In the genomic region with DNA sequence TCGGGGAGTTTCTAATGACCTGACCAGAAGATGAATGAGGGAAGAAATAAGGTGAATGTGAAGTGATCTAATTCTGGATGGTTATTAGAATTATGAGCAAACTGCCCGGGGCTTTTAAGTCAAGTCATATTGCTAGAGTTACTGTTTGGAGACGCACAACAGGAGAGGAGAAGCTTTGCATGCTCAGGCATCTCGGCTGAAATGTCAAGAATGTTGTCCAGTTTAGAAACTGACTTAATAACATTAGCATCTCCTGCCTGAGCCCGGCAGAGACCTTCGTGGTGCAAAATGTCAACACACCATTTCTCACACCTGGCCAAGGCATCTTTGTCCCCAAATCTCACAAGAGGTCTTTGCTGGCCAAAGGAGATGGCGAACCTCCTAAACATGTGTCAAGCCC, we compare ENCODE assay signal across 22 cellular contexts.
DNase-seq lines count a peak whose midpoint lies in the region; ATAC-seq and TF ChIP-seq lines count a peak whose summit lies in the region.
"Had no signal": no experiment of that assay in that cellular context is flagged by ENCODE, and none has a peak within 500 bp of the region (broad histone marks: within the 10 kb centered on the region; RNA-seq: fewer than 3 reads in every experiment).

No MANE protein-coding gene starts in this region.

- no peak overlapping the region for H3K4me3 Mint-ChIP-seq in GM23338
- no peak overlapping the region for H3K4me3 Mint-ChIP-seq in stimulated activated naive CD8-positive, alpha-beta T cell treated with anti-CD3 and anti-CD28 coated beads, Interleukin-15, amount 100 ng/mL, for 72 hours
- H3K4me3 Mint-ChIP-seq: activated naive CD8-positive, alpha-beta T cell treated with anti-CD3 and anti-CD28 coated beads, Interleukin-2, amount 50 U/mL, for 24 hours; CD4-positive, CD25-positive, alpha-beta regulatory T cell; natural killer cell treated with Interleukin-12 subunit alpha and Interleukin-12 subunit beta and Interleukin-15 and Interleukin-18, amount 100 ng/mL, for 72 hours; T-helper 1 cell treated with Interleukin-12 subunit alpha and Interleukin-12 subunit beta and Interleukin-4 antibody, amounts not matched to agents 30 μg/mL and 1 μg/mL, for 36 hours had no signal

- peaks cover 7% of the 10 kb centered on the region for H3K27me3 Mint-ChIP-seq in GM23338 (ENCODE audit: insufficient read depth, low read depth, poor library complexity)
- H3K27me3 Mint-ChIP-seq in stimulated activated naive CD8-positive, alpha-beta T cell treated with anti-CD3 and anti-CD28 coated beads, Interleukin-15, amount 100 ng/mL, for 72 hours: peaks cover 2% of the 10 kb centered on the region

- H3K4me1 ChIP-seq in GM23338 (ENCODE audit: insufficient read depth) (no peaks in the 10 kb centered on the region; the same call in 1 of the 2 replicates), SJSA1 (replicated peaks) (peaks cover 23% of the 10 kb centered on the region)
- H3K4me1 ChIP-seq: left lung, Peyer's patch, sigmoid colon, stomach, tibial nerve had no signal

- no peak overlapping the region for H3K27ac ChIP-seq in GM23338 (ENCODE audit: low read depth)
- H3K27ac ChIP-seq in SJSA1: peak overlapping the region; percentile 33
- H3K27ac ChIP-seq: KMS-11, left lung, Peyer's patch, sigmoid colon, stomach, tibial nerve had no signal

- H3K4me1 Mint-ChIP-seq in GM23338: peaks cover 14% of the 10 kb centered on the region
- H3K4me1 Mint-ChIP-seq in stimulated activated naive CD8-positive, alpha-beta T cell treated with anti-CD3 and anti-CD28 coated beads, Interleukin-15, amount 100 ng/mL, for 72 hours: no peaks in the 10 kb centered on the region
- H3K4me1 Mint-ChIP-seq: CD4-positive, CD25-positive, alpha-beta regulatory T cell had no signal

- no peaks in the 10 kb centered on the region for H3K79me2 ChIP-seq in GM23338 (replicated peaks; ENCODE audit: insufficient read depth)

- ATAC-seq in GM23338 (no peak), HG02852 (IDR thresholded peaks at IDR 0.05; ENCODE audit: unreplicated experiment) (no peak)
- ATAC-seq in stimulated activated naive CD8-positive, alpha-beta T cell treated with anti-CD3 and anti-CD28 coated beads, Interleukin-15, amount 100 ng/mL, for 72 hours: no peak
- ATAC-seq: activated naive CD8-positive, alpha-beta T cell treated with anti-CD3 and anti-CD28 coated beads, Interleukin-2, amount 50 U/mL, for 24 hours; left lung; natural killer cell treated with Interleukin-12 subunit alpha and Interleukin-12 subunit beta and Interleukin-15 and Interleukin-18, amount 100 ng/mL, for 72 hours had no signal

- TF ChIP-seq CTCF in GM23338 (conservative IDR thresholded peaks at IDR 0.05; ENCODE audit: low read depth in 2 of 2): no peak
- no peak for TF ChIP-seq CTCF in fibroblast of villous mesenchyme (IDR thresholded peaks at IDR 0.05; ENCODE audit: insufficient read depth, low read depth, low read length)

- no peaks in the 10 kb centered on the region for H3K9me3 Mint-ChIP-seq in GM23338
- H3K9me3 Mint-ChIP-seq in stimulated activated naive CD8-positive, alpha-beta T cell treated with anti-CD3 and anti-CD28 coated beads, Interleukin-15, amount 100 ng/mL, for 72 hours: no peaks in the 10 kb centered on the region
- H3K9me3 Mint-ChIP-seq: activated naive CD8-positive, alpha-beta T cell treated with anti-CD3 and anti-CD28 coated beads, Interleukin-2, amount 50 U/mL, for 24 hours; natural killer cell treated with Interleukin-12 subunit alpha and Interleukin-12 subunit beta and Interleukin-15 and Interleukin-18, amount 100 ng/mL, for 72 hours; T-helper 1 cell treated with Interleukin-12 subunit alpha and Interleukin-12 subunit beta and Interleukin-4 antibody, amounts not matched to agents 30 μg/mL and 1 μg/mL, for 36 hours had no signal

- H3K9me2 ChIP-seq in GM23338 (ENCODE audit: insufficient read depth): peaks cover 5% of the 10 kb centered on the region; the same call in 1 of the 2 replicates

- H3K4me3 ChIP-seq in GM23338 (no peak overlapping the region), SJSA1 (no peak overlapping the region), fibroblast of villous mesenchyme (ENCODE audit: low read depth, low read length) (no peak overlapping the region)
- H3K4me3 ChIP-seq: left lung, Peyer's patch, sigmoid colon, stomach, tibial nerve had no signal

- no peak overlapping the region for H3K27ac Mint-ChIP-seq in GM23338
- H3K27ac Mint-ChIP-seq in stimulated activated naive CD8-positive, alpha-beta T cell treated with anti-CD3 and anti-CD28 coated beads, Interleukin-15, amount 100 ng/mL, for 72 hours: peak overlapping the region in 1 of 2 donors; percentile 55
- H3K27ac Mint-ChIP-seq: activated naive CD8-positive, alpha-beta T cell treated with anti-CD3 and anti-CD28 coated beads, Interleukin-2, amount 50 U/mL, for 24 hours; CD4-positive, CD25-positive, alpha-beta regulatory T cell; natural killer cell treated with Interleukin-12 subunit alpha and Interleukin-12 subunit beta and Interleukin-15 and Interleukin-18, amount 100 ng/mL, for 72 hours; T-helper 1 cell treated with Interleukin-12 subunit alpha and Interleukin-12 subunit beta and Interleukin-4 antibody, amounts not matched to agents 30 μg/mL and 1 μg/mL, for 36 hours had no signal

- H3K36me3 ChIP-seq in GM23338 (ENCODE audit: insufficient read depth): no peaks in the 10 kb centered on the region
- H3K36me3 ChIP-seq in SJSA1: no peaks in the 10 kb centered on the region
- H3K36me3 ChIP-seq: left lung, Peyer's patch, sigmoid colon, stomach, tibial nerve had no signal

- no peaks in the 10 kb centered on the region; the same call in 2 of the 3 replicates for H3K36me3 Mint-ChIP-seq in GM23338 (ENCODE audit: low read depth)
- H3K36me3 Mint-ChIP-seq: CD4-positive, CD25-positive, alpha-beta regulatory T cell; natural killer cell treated with Interleukin-12 subunit alpha and Interleukin-12 subunit beta and Interleukin-15 and Interleukin-18, amount 100 ng/mL, for 72 hours had no signal

- H3K27me3 ChIP-seq in GM23338 (ENCODE audit: insufficient read depth): no peaks in the 10 kb centered on the region
- H3K27me3 ChIP-seq in SJSA1 (replicated peaks): no peaks in the 10 kb centered on the region
- H3K27me3 ChIP-seq: left lung, Peyer's patch, sigmoid colon, stomach, tibial nerve had no signal

- DNase-seq in GM23338 (ENCODE audit: low spot score) (no peak), SJSA1 (ENCODE audit: low read depth in 1 of 2, low spot score in 2 of 2) (peak in 1 of 2 experiments; percentile 23), fibroblast of villous mesenchyme (ENCODE audit: low read depth) (peak; percentile 22), non-pigmented ciliary epithelial cell (ENCODE audit: low read depth) (peak; percentile 6), NCI-H2196 (lab: John Stamatoyannopoulos, UW; ENCODE audit: unreplicated experiment) (no peak)
- no peak for DNase-seq in stimulated activated naive CD8-positive, alpha-beta T cell treated with anti-CD3 and anti-CD28 coated beads, Interleukin-15, amount 100 ng/mL, for 72 hours
- DNase-seq: activated CD4-positive, alpha-beta T cell treated with anti-CD3 and anti-CD28 coated beads for 1 hour; activated gamma-delta T cell; activated naive CD8-positive, alpha-beta T cell treated with anti-CD3 and anti-CD28 coated beads, Interleukin-2, amount 50 U/mL, for 24 hours; activated T-cell treated with anti-CD3 and anti-CD28 coated beads, Interleukin-2, amount 50 U/mL, for 1 hour; CD4-positive, CD25-positive, alpha-beta regulatory T cell; left lung; NCI-H146; NCI-H526; Peyer's patch; sigmoid colon; stomach had no signal

- no peak overlapping the region for H3K4me2 ChIP-seq in GM23338
- H3K4me2 ChIP-seq: KMS-11 had no signal

- peak overlapping the region; percentile 56; the same call in 1 of the 2 replicates for H2AFZ ChIP-seq in GM23338

- H4K20me1 ChIP-seq in GM23338 (replicated peaks; ENCODE audit: insufficient read depth): no peaks in the 10 kb centered on the region

- no peaks in the 10 kb centered on the region for H3F3A ChIP-seq in GM23338 (replicated peaks; ENCODE audit: low read depth)

- no peaks in the 10 kb centered on the region for H3K9me3 ChIP-seq in SJSA1 (replicated peaks)
- H3K9me3 ChIP-seq: left lung, Peyer's patch, sigmoid colon, stomach, tibial nerve had no signal

TF ChIP-seq in GM23338, 12 proteins besides CTCF, POLR2A, EP300 and RAD21 (continues in another document):
- no peak for TF ChIP-seq EZH2phosphoT487 (IDR thresholded peaks at IDR 0.05; ENCODE audit: unreplicated experiment)
- no peak for TF ChIP-seq STAT1 (IDR thresholded peaks at IDR 0.05; ENCODE audit: unreplicated experiment)
- no peak for TF ChIP-seq NANOG (IDR thresholded peaks at IDR 0.05; ENCODE audit: borderline replicate concordance)
- no peak for TF ChIP-seq CREB1 (CRISPR knock-in tag; IDR thresholded peaks at IDR 0.05; ENCODE audit: low read depth)
- TF ChIP-seq EZH2 (IDR thresholded peaks at IDR 0.05; ENCODE audit: low read depth, unreplicated experiment): no peak
- TF ChIP-seq, protein P1, sequence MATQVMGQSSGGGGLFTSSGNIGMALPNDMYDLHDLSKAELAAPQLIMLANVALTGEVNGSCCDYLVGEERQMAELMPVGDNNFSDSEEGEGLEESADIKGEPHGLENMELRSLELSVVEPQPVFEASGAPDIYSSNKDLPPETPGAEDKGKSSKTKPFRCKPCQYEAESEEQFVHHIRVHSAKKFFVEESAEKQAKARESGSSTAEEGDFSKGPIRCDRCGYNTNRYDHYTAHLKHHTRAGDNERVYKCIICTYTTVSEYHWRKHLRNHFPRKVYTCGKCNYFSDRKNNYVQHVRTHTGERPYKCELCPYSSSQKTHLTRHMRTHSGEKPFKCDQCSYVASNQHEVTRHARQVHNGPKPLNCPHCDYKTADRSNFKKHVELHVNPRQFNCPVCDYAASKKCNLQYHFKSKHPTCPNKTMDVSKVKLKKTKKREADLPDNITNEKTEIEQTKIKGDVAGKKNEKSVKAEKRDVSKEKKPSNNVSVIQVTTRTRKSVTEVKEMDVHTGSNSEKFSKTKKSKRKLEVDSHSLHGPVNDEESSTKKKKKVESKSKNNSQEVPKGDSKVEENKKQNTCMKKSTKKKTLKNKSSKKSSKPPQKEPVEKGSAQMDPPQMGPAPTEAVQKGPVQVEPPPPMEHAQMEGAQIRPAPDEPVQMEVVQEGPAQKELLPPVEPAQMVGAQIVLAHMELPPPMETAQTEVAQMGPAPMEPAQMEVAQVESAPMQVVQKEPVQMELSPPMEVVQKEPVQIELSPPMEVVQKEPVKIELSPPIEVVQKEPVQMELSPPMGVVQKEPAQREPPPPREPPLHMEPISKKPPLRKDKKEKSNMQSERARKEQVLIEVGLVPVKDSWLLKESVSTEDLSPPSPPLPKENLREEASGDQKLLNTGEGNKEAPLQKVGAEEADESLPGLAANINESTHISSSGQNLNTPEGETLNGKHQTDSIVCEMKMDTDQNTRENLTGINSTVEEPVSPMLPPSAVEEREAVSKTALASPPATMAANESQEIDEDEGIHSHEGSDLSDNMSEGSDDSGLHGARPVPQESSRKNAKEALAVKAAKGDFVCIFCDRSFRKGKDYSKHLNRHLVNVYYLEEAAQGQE (IDR thresholded peaks at IDR 0.05; ENCODE audit: unreplicated experiment): no peak

Comparison
In these comparisons a context has a peak if more than half of its experiments do, and no peak if none do; other contexts are left out.
1. DNase-seq: peak in fibroblast of villous mesenchyme (single experiment) and non-pigmented ciliary epithelial cell (single experiment); none in GM23338 (single experiment), NCI-H2196 (single experiment) and stimulated activated naive CD8-positive, alpha-beta T cell treated with anti-CD3 and anti-CD28 coated beads, Interleukin-15, amount 100 ng/mL, for 72 hours (0 of 2).